Comparison of ENCODE assay signal across 1 cellular context in the genomic region with DNA sequence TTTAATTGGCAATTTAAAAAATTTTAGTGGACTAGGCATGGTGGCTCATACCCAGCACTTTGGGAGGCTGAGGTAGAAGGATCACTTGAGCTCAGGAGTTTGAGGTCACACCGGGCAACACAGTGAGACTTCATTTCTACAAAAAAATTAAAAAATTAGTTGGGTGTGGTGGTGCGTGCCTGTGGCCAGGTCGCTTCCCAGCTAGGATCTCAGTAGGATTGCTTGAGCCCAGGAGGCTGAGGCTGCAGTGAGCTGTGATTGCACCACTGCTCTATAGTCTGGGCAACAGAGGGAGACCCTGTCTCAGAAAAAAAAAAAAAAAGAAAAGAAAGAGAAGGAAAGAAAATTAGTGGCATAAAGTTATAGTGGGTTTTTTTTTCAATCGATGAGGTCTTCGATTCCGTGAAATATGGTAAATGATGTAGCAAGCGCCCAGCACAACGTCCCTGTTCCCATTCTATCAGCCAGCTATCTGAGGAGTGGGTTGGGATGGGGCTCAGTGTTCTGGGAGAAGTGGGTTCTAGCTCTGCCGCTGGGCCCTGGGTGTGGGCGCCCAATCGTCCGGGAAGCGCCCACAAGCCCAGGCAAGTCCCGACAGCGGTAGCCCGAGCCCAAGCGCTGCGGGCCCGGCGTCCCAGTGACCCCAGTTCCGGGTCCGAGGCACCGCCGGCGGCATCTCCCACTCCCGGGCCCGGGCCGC.
TF ChIP-seq lines count a peak whose summit lies in the region.

No MANE protein-coding gene starts in this region.

TF ChIP-seq in endothelial cell of umbilical vein, 7 proteins besides CTCF, POLR2A, EP300 and RAD21:
- TF ChIP-seq MYC (IDR thresholded peaks at IDR 0.05; ENCODE audit: low read depth, low read length) (no peak), JUN (IDR thresholded peaks at IDR 0.05; ENCODE audit: borderline replicate concordance, insufficient read depth, insufficient read length, low read depth) (no peak)
